In genomic region chr3:187019542-187020072, GRCh38 we compare ENCODE assay signal across 15 cellular contexts.
DNase-seq lines count a peak whose midpoint lies in the region; ATAC-seq and TF ChIP-seq lines count a peak whose summit lies in the region.
"Had no signal": no experiment of that assay in that cellular context is flagged by ENCODE, and none has a peak within 500 bp of the region (broad histone marks: within the 10 kb centered on the region; RNA-seq: fewer than 3 reads in every experiment).

No MANE protein-coding gene starts in this region.

- no peak for ATAC-seq in stimulated activated effector memory CD8-positive, alpha-beta T cell treated with anti-CD3 and anti-CD28 coated beads, Interleukin-12 subunit alpha, Interleukin-12 subunit beta, amount 100 ng/mL, for 72 hours
- no peak for ATAC-seq in lower lobe of right lung
- ATAC-seq in GM18873 (IDR thresholded peaks at IDR 0.05; ENCODE audit: low FRiP score, unreplicated experiment), result no peak
- ATAC-seq: pancreas had no signal

- H3K4me1 ChIP-seq in lower lobe of right lung, result peaks cover 28% of the 10 kb centered on the region
- H3K4me1 ChIP-seq: pancreas had no signal

- intact Hi-C loops in activated naive CD4-positive, alpha-beta T cell treated with anti-CD3 and anti-CD28 coated beads for 36 hours (cut with micrococcal nuclease), result no loop called here
- intact Hi-C loops in lower lobe of right lung (cut with DNase I), result no loop called here

- H3K27me3 ChIP-seq in lower lobe of right lung (ENCODE audit: low read depth), result no peaks in the 10 kb centered on the region
- H3K27me3 ChIP-seq: brain microvascular endothelial cell, pancreas had no signal

- CTCF ChIA-PET in activated naive CD4-positive, alpha-beta T cell treated with anti-CD3 and anti-CD28 coated beads for 36 hours (lab: Charles Lee), result interaction anchor here (0.8 to 1.0 kb wide), 2 partner anchors 8 to 167 kb away, joined by 3 to 7 read pairs; no protein-coding TSS in a partner anchor

- H3K4me3 Mint-ChIP-seq in activated naive CD4-positive, alpha-beta T cell treated with anti-CD3 and anti-CD28 coated beads for 36 hours, result no peak overlapping the region
- H3K4me3 Mint-ChIP-seq in activated naive CD8-positive, alpha-beta T cell, result peak overlapping the region; percentile 2
- no peak overlapping the region for H3K4me3 Mint-ChIP-seq in stimulated activated effector memory CD8-positive, alpha-beta T cell treated with anti-CD3 and anti-CD28 coated beads, Interleukin-12 subunit alpha, Interleukin-12 subunit beta, amount 100 ng/mL, for 72 hours

- H3K36me3 Mint-ChIP-seq in activated naive CD4-positive, alpha-beta T cell treated with anti-CD3 and anti-CD28 coated beads for 36 hours (ENCODE audit: low read depth), result peaks cover 6% of the 10 kb centered on the region
- H3K36me3 Mint-ChIP-seq in activated naive CD8-positive, alpha-beta T cell, result peaks cover 7% of the 10 kb centered on the region
- peaks cover 14% of the 10 kb centered on the region for H3K36me3 Mint-ChIP-seq in stimulated activated effector memory CD8-positive, alpha-beta T cell treated with anti-CD3 and anti-CD28 coated beads, Interleukin-12 subunit alpha, Interleukin-12 subunit beta, amount 100 ng/mL, for 72 hours

- H3K36me3 ChIP-seq in lower lobe of right lung, result no peaks in the 10 kb centered on the region
- H3K36me3 ChIP-seq: brain microvascular endothelial cell, pancreas had no signal

- no peaks in the 10 kb centered on the region for H3K9me3 ChIP-seq in lower lobe of right lung
- H3K9me3 ChIP-seq: pancreas had no signal

- H3K27me3 Mint-ChIP-seq in activated naive CD4-positive, alpha-beta T cell treated with anti-CD3 and anti-CD28 coated beads for 36 hours (ENCODE audit: low read depth), result no peaks in the 10 kb centered on the region
- H3K27me3 Mint-ChIP-seq in activated naive CD8-positive, alpha-beta T cell, result no peaks in the 10 kb centered on the region

- TF ChIP-seq RAD21 in Ishikawa (IDR thresholded peaks at IDR 0.05; ENCODE audit: low read depth), result peak; percentile 17; the same call in 1 of the 2 replicates

- peaks cover 57% of the 10 kb centered on the region for H3K4me1 Mint-ChIP-seq in activated naive CD4-positive, alpha-beta T cell treated with anti-CD3 and anti-CD28 coated beads for 36 hours (ENCODE audit: low read depth)
- peaks cover 61% of the 10 kb centered on the region for H3K4me1 Mint-ChIP-seq in activated naive CD8-positive, alpha-beta T cell (ENCODE audit: low read depth)
- peaks cover 60% of the 10 kb centered on the region for H3K4me1 Mint-ChIP-seq in stimulated activated effector memory CD8-positive, alpha-beta T cell treated with anti-CD3 and anti-CD28 coated beads, Interleukin-12 subunit alpha, Interleukin-12 subunit beta, amount 100 ng/mL, for 72 hours

- H3K9me3 Mint-ChIP-seq in activated naive CD4-positive, alpha-beta T cell treated with anti-CD3 and anti-CD28 coated beads for 36 hours, result peaks cover 2% of the 10 kb centered on the region
- no peaks in the 10 kb centered on the region for H3K9me3 Mint-ChIP-seq in activated naive CD8-positive, alpha-beta T cell (ENCODE audit: low read depth)
- no peaks in the 10 kb centered on the region for H3K9me3 Mint-ChIP-seq in stimulated activated effector memory CD8-positive, alpha-beta T cell treated with anti-CD3 and anti-CD28 coated beads, Interleukin-12 subunit alpha, Interleukin-12 subunit beta, amount 100 ng/mL, for 72 hours

- peak overlapping the region; percentile 56 for H3K27ac Mint-ChIP-seq in activated naive CD4-positive, alpha-beta T cell treated with anti-CD3 and anti-CD28 coated beads for 36 hours
- H3K27ac Mint-ChIP-seq in activated naive CD8-positive, alpha-beta T cell, result peak overlapping the region; percentile 87
- H3K27ac Mint-ChIP-seq in stimulated activated effector memory CD8-positive, alpha-beta T cell treated with anti-CD3 and anti-CD28 coated beads, Interleukin-12 subunit alpha, Interleukin-12 subunit beta, amount 100 ng/mL, for 72 hours, result peak overlapping the region; percentile 78

- no peak for TF ChIP-seq EP300 in Ishikawa (IDR thresholded peaks at IDR 0.05; ENCODE audit: borderline replicate concordance)

- no peak for DNase-seq in activated naive CD4-positive, alpha-beta T cell treated with anti-CD3 and anti-CD28 coated beads for 36 hours
- no peak for DNase-seq in activated naive CD4-positive, alpha-beta T cell (lab: John Stamatoyannopoulos, UW)
- peak in 1 of 2 donors; percentile 42 for DNase-seq in stimulated activated effector memory CD8-positive, alpha-beta T cell treated with anti-CD3 and anti-CD28 coated beads, Interleukin-12 subunit alpha, Interleukin-12 subunit beta, amount 100 ng/mL, for 72 hours (ENCODE audit: low spot score in 2 of 2)
- DNase-seq in lower lobe of right lung, result no peak
- DNase-seq in central memory CD4-positive, alpha-beta T cell, result no peak
- DNase-seq: brain microvascular endothelial cell, GOT3, hypothalamus, NCI-H146, NCI-H774, pancreas had no signal

- no peak for TF ChIP-seq CTCF in lower lobe of right lung (IDR thresholded peaks at IDR 0.05)

- H3K27ac ChIP-seq in lower lobe of right lung, result no peak overlapping the region
- H3K27ac ChIP-seq: brain microvascular endothelial cell, pancreas had no signal

- no peak overlapping the region for H3K4me3 ChIP-seq in lower lobe of right lung
- H3K4me3 ChIP-seq: lung, pancreas had no signal

TF ChIP-seq in Ishikawa, 13 proteins besides CTCF, POLR2A, EP300 and RAD21:
- TF ChIP-seq TAF1 (IDR thresholded peaks at IDR 0.05; ENCODE audit: low read depth) (no peak), USF1 (IDR thresholded peaks at IDR 0.05) (no peak), YY1 (IDR thresholded peaks at IDR 0.05; ENCODE audit: low read depth) (no peak), CREB1 (IDR thresholded peaks at IDR 0.05; ENCODE audit: low read depth) (no peak), MAX (IDR thresholded peaks at IDR 0.05) (no peak), TEAD4 (IDR thresholded peaks at IDR 0.05) (no peak), EGR1 (IDR thresholded peaks at IDR 0.05) (no peak)
